ENCODE assay signal across 9 cellular contexts in genomic region chr19:41399091-41399490, GRCh38. TPM values are rescaled to one million over a fixed set of nuclear protein-coding genes. Genes with fewer than 3 reads are reported as not detected.
DNase-seq lines count a peak whose midpoint lies in the region; ATAC-seq and TF ChIP-seq lines count a peak whose summit lies in the region.
"Had no signal": no experiment of that assay in that cellular context is flagged by ENCODE, and none has a peak within 500 bp of the region (broad histone marks: within the 10 kb centered on the region; RNA-seq: fewer than 3 reads in every experiment).

No MANE protein-coding gene starts in this region.

- 91% methylated on average over 3 of the region's 3 CpGs for WGBS in right lobe of liver (ENCODE audit: insufficient coverage, low coverage, low lambda C conversion rate, missing lambda C conversion rate)

- H3K27ac ChIP-seq in cardiac muscle cell (no peak overlapping the region), right lobe of liver (no peak overlapping the region)

- TF ChIP-seq POLR2A in right lobe of liver (IDR thresholded peaks at IDR 0.05): no peak

- TF ChIP-seq CTCF in cardiac muscle cell (IDR thresholded peaks at IDR 0.05; ENCODE audit: low read depth, low read length) (no peak), right lobe of liver (IDR thresholded peaks at IDR 0.05) (no peak), type B pancreatic cell (conservative IDR thresholded peaks at IDR 0.05) (no peak)

- ATAC-seq in left cardiac atrium: no peak
- no peak for ATAC-seq in right lobe of liver
- no peak for ATAC-seq in HG03439 (IDR thresholded peaks at IDR 0.05; ENCODE audit: unreplicated experiment)

- H3K27me3 ChIP-seq in cardiac muscle cell (no peaks in the 10 kb centered on the region), right lobe of liver (no peaks in the 10 kb centered on the region), HAP-1 (ENCODE audit: low read depth) (no peaks in the 10 kb centered on the region)

- H3K9me3 ChIP-seq in cardiac muscle cell (ENCODE audit: low read depth) (no peaks in the 10 kb centered on the region), right lobe of liver (no peaks in the 10 kb centered on the region), HAP-1 (no peaks in the 10 kb centered on the region)

- peaks cover 5% of the 10 kb centered on the region for H3K4me1 ChIP-seq in cardiac muscle cell (ENCODE audit: low read depth)
- H3K4me1 ChIP-seq in right lobe of liver: peaks cover 0 to 28% (median 4%) of the 10 kb centered on the region in 4 donors
- H3K4me1 ChIP-seq in HAP-1: peaks cover 8% of the 10 kb centered on the region

- H3K9me3 Mint-ChIP-seq in activated T-helper 2 cell treated with anti-CD3 and anti-CD28 coated beads, Interferon-gamma antibody, Interleukin-2, Interleukin-4, amounts not matched to agents 10 μg/mL and 5 μg/mL and 100 μg/mL, durations not matched to agents 14 hours and 24 hours and 36 hours: no peaks in the 10 kb centered on the region
- no peaks in the 10 kb centered on the region for H3K9me3 Mint-ChIP-seq in type B pancreatic cell

- intact Hi-C loops in left cardiac atrium (cut with DNase I) (loop anchor here in 1 of 2 donors (5.0 kb wide), 1 partner anchor 38 kb away; the partner anchor contains the start of gene DMAC2), right lobe of liver (cut with DNase I) (no loop called here)
- intact Hi-C loops in activated T-helper 2 cell treated with anti-CD3 and anti-CD28 coated beads, Interferon-gamma antibody, Interleukin-2, Interleukin-4, amounts not matched to agents 10 μg/mL and 5 μg/mL and 100 μg/mL, durations not matched to agents 14 hours and 24 hours and 36 hours (cut with micrococcal nuclease): no loop called here

- H3K4me1 Mint-ChIP-seq in activated T-helper 2 cell treated with anti-CD3 and anti-CD28 coated beads, Interferon-gamma antibody, Interleukin-2, Interleukin-4, amounts not matched to agents 10 μg/mL and 5 μg/mL and 100 μg/mL, durations not matched to agents 14 hours and 24 hours and 36 hours (ENCODE audit: low read depth): peaks cover 26% of the 10 kb centered on the region
- H3K4me1 Mint-ChIP-seq in type B pancreatic cell (ENCODE audit: unreplicated experiment): peaks cover 26% of the 10 kb centered on the region

- in situ Hi-C loops in HAP-1 (cut with MboI; ENCODE audit: low sequenced_read_pairs): no loop called here

- H3K36me3 ChIP-seq in cardiac muscle cell: no peaks in the 10 kb centered on the region
- no peaks in the 10 kb centered on the region for H3K36me3 ChIP-seq in right lobe of liver
- H3K36me3 ChIP-seq in HAP-1 (replicated peaks): no peaks in the 10 kb centered on the region

- peak overlapping the region; percentile 95 for H3K4me3 Mint-ChIP-seq in activated T-helper 2 cell treated with anti-CD3 and anti-CD28 coated beads, Interferon-gamma antibody, Interleukin-2, Interleukin-4, amounts not matched to agents 10 μg/mL and 5 μg/mL and 100 μg/mL, durations not matched to agents 14 hours and 24 hours and 36 hours (ENCODE audit: low read depth)
- peak overlapping the region; percentile 99 for H3K4me3 Mint-ChIP-seq in type B pancreatic cell

- H3K4me3 ChIP-seq in cardiac muscle cell (peak overlapping the region; percentile 98), right lobe of liver (peak overlapping the region in 2 of 3 donors; percentile 95), HAP-1 (no peak overlapping the region)

- H3K27me3 Mint-ChIP-seq in activated T-helper 2 cell treated with anti-CD3 and anti-CD28 coated beads, Interferon-gamma antibody, Interleukin-2, Interleukin-4, amounts not matched to agents 10 μg/mL and 5 μg/mL and 100 μg/mL, durations not matched to agents 14 hours and 24 hours and 36 hours (ENCODE audit: low read depth): no peaks in the 10 kb centered on the region
- no peaks in the 10 kb centered on the region for H3K27me3 Mint-ChIP-seq in type B pancreatic cell

- DNase-seq in cardiac muscle cell (ENCODE audit: low read depth in 1 of 2, low spot score in 1 of 2) (no peak), left cardiac atrium (no peak), right lobe of liver (no peak), type B pancreatic cell (ENCODE audit: extremely low spot score, unreplicated experiment) (no peak), HuH-7.5 (ENCODE audit: low spot score) (no peak), HAP-1 (ENCODE audit: low spot score in 2 of 2) (no peak)
- DNase-seq in activated T-helper 2 cell treated with anti-CD3 and anti-CD28 coated beads, Interferon-gamma antibody, Interleukin-2, Interleukin-4, amounts not matched to agents 10 μg/mL and 5 μg/mL and 100 μg/mL, durations not matched to agents 14 hours and 24 hours and 36 hours (ENCODE audit: low spot score): no peak
- DNase-seq: NCI-H1694 had no signal

- H3K27ac Mint-ChIP-seq in activated T-helper 2 cell treated with anti-CD3 and anti-CD28 coated beads, Interferon-gamma antibody, Interleukin-2, Interleukin-4, amounts not matched to agents 10 μg/mL and 5 μg/mL and 100 μg/mL, durations not matched to agents 14 hours and 24 hours and 36 hours: no peak overlapping the region
- peak overlapping the region; percentile 100 for H3K27ac Mint-ChIP-seq in type B pancreatic cell

- H3K36me3 Mint-ChIP-seq in activated T-helper 2 cell treated with anti-CD3 and anti-CD28 coated beads, Interferon-gamma antibody, Interleukin-2, Interleukin-4, amounts not matched to agents 10 μg/mL and 5 μg/mL and 100 μg/mL, durations not matched to agents 14 hours and 24 hours and 36 hours (ENCODE audit: low read depth): peaks cover 11% of the 10 kb centered on the region
- H3K36me3 Mint-ChIP-seq in type B pancreatic cell: no peaks in the 10 kb centered on the region

RNA-seq across cellular contexts. Expression of gene BCKDHA, which starts 1.5 kb away (rescaled TPM):
- total RNA-seq in cardiac muscle cell (127 and 166 TPM in 2 replicates), left cardiac atrium (10 to 100 TPM; 24.0 to 31.4 TPM), right lobe of liver (10 to 100 TPM; 32.1 to 68.7 (median 48.9) TPM), type B pancreatic cell (ENCODE audit: low replicate concordance) (7.5 and 11.7 TPM in 2 replicates)
- polyA plus RNA-seq in cardiac muscle cell: 151 and 200 TPM in 2 replicates
- total RNA-seq in activated T-helper 2 cell treated with anti-CD3 and anti-CD28 coated beads, Interferon-gamma antibody, Interleukin-2, Interleukin-4, amounts not matched to agents 10 μg/mL and 5 μg/mL and 100 μg/mL, durations not matched to agents 14 hours and 24 hours and 36 hours: 18.9 and 20.5 TPM in 2 replicates

RNA-seq across cellular contexts. Expression of gene EXOSC5, which starts 1.9 kb away (rescaled TPM):
- 24.5 and 31.4 TPM in 2 replicates for total RNA-seq in cardiac muscle cell
- 40.6 and 53.0 TPM in 2 replicates for polyA plus RNA-seq in cardiac muscle cell
- total RNA-seq in left cardiac atrium: 10 to 100 TPM in 1 of 2 donors, 1 to 10 TPM in 1; 8.1 to 13.4 TPM
- total RNA-seq in activated T-helper 2 cell treated with anti-CD3 and anti-CD28 coated beads, Interferon-gamma antibody, Interleukin-2, Interleukin-4, amounts not matched to agents 10 μg/mL and 5 μg/mL and 100 μg/mL, durations not matched to agents 14 hours and 24 hours and 36 hours: 50.4 and 54.3 TPM in 2 replicates
- 10 to 100 TPM in 5 of 6 experiments, 1 to 10 TPM in 1; 6.1 to 26.6 (median 14.1) TPM for total RNA-seq in right lobe of liver
- 11.4 and 20.2 TPM in 2 replicates for total RNA-seq in type B pancreatic cell (ENCODE audit: low replicate concordance)

RNA-seq across cellular contexts. Expression of gene TMEM91, which starts 22.8 kb away (rescaled TPM):
- total RNA-seq in cardiac muscle cell (16.8 and 21.8 TPM in 2 replicates), left cardiac atrium (1 to 10 TPM; 6.3 to 6.8 TPM), right lobe of liver (1 to 10 TPM; 1.8 to 4.1 (median 3.0) TPM), type B pancreatic cell (ENCODE audit: low replicate concordance) (2.0 and 8.1 TPM in 2 replicates)
- polyA plus RNA-seq in cardiac muscle cell: 14.5 and 18.1 TPM in 2 replicates
- total RNA-seq in activated T-helper 2 cell treated with anti-CD3 and anti-CD28 coated beads, Interferon-gamma antibody, Interleukin-2, Interleukin-4, amounts not matched to agents 10 μg/mL and 5 μg/mL and 100 μg/mL, durations not matched to agents 14 hours and 24 hours and 36 hours: 4.2 and 4.8 TPM in 2 replicates

RNA-seq across cellular contexts. Expression of gene B3GNT8, which starts 28.1 kb away (rescaled TPM):
- total RNA-seq in cardiac muscle cell (4.9 and 6.8 TPM in 2 replicates), left cardiac atrium (1 to 10 TPM; 1.4 to 3.2 TPM), right lobe of liver (1 to 10 TPM in 1 of 6 experiments, under 1 TPM in 5; 0.50 to 1.2 (median 0.63) TPM), type B pancreatic cell (ENCODE audit: low replicate concordance) (9.3 and 13.0 TPM in 2 replicates)
- polyA plus RNA-seq in cardiac muscle cell: 4.8 and 5.9 TPM in 2 replicates
- 0.96 and 0.97 TPM in 2 replicates for total RNA-seq in activated T-helper 2 cell treated with anti-CD3 and anti-CD28 coated beads, Interferon-gamma antibody, Interleukin-2, Interleukin-4, amounts not matched to agents 10 μg/mL and 5 μg/mL and 100 μg/mL, durations not matched to agents 14 hours and 24 hours and 36 hours

RNA-seq across cellular contexts. Expression of gene B9D2, which starts 35.1 kb away (rescaled TPM):
- 5.3 and 7.8 TPM in 2 replicates for total RNA-seq in cardiac muscle cell
- polyA plus RNA-seq in cardiac muscle cell: 10.8 and 10.9 TPM in 2 replicates
- 1 to 10 TPM; 3.5 to 4.1 TPM for total RNA-seq in left cardiac atrium
- 6.2 TPM in 2 replicates for total RNA-seq in activated T-helper 2 cell treated with anti-CD3 and anti-CD28 coated beads, Interferon-gamma antibody, Interleukin-2, Interleukin-4, amounts not matched to agents 10 μg/mL and 5 μg/mL and 100 μg/mL, durations not matched to agents 14 hours and 24 hours and 36 hours
- 1 to 10 TPM; 1.7 to 4.4 (median 2.6) TPM for total RNA-seq in right lobe of liver
- total RNA-seq in type B pancreatic cell (ENCODE audit: low replicate concordance): 4.8 and 8.8 TPM in 2 replicates
